20 cellular contexts compared by ENCODE assay signal in the genomic region with DNA sequence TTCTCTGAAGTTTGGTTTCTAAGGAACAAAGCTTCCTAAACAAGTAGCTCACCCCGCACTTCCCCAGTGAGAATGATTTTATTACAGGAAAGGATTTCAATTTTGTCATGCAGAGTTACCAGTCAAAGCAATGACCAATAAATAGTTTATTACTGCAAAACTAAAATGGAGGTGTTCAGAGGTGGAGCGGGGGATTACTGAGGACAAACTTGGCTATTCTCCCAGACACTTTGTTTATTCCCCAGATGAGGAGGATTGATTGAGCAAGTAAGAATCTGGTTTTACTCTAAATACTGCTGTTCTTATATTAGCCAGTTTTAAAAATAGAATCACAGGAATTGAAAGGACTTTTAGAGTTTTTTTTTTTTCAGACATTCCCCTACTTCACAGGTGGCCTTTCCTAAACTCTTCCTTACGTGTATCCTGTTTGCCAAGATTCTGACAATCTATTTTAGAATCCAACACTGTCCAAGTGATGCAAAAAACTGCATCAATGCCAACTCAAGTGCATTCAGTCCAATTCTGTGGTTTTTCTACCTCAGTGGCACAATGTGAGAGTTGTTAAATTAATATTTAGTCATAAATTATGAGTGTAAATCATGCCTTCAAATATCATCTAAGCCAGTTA.
A peak's percentile ranks its signal among the peaks of the same experiment; 100 is the strongest.
DNase-seq lines count a peak whose midpoint lies in the region; ATAC-seq and TF ChIP-seq lines count a peak whose summit lies in the region.
"Had no signal": no experiment of that assay in that cellular context is flagged by ENCODE, and none has a peak within 500 bp of the region (broad histone marks: within the 10 kb centered on the region; RNA-seq: fewer than 3 reads in every experiment).

No MANE protein-coding gene starts in this region.

- TF ChIP-seq POLR2A in HCT116 (IDR thresholded peaks at IDR 0.05; ENCODE audit: borderline replicate concordance, extremely low read depth, insufficient read depth, insufficient read length), result no peak

- H3K9me3 ChIP-seq in HCT116 (ENCODE audit: control insufficient read depth in 1 of 2, insufficient read depth in 1 of 2, low read depth in 1 of 2, low read length in 2 of 2) (peaks cover 7 to 15% of the 10 kb centered on the region in 2 experiments; a peak in 2 of 4 replicates), adipocyte (ENCODE audit: control insufficient read depth, low read length) (peaks cover 10% of the 10 kb centered on the region), smooth muscle cell (replicated peaks; ENCODE audit: low read depth) (no peaks in the 10 kb centered on the region)

- no peaks in the 10 kb centered on the region for H3K36me3 Mint-ChIP-seq in type B pancreatic cell

- H3K4me1 ChIP-seq in ACC112 (ENCODE audit: control insufficient read depth, insufficient read depth, low read length, unreplicated experiment), result peaks cover 57% of the 10 kb centered on the region
- H3K4me1 ChIP-seq in HCT116 (ENCODE audit: control insufficient read depth in 1 of 2, insufficient read depth in 2 of 2, low read length in 2 of 2), result peaks cover 58 to 80% of the 10 kb centered on the region in 2 experiments
- H3K4me1 ChIP-seq in adipocyte (ENCODE audit: control insufficient read depth, insufficient read depth, low read length), result peaks cover 49% of the 10 kb centered on the region
- H3K4me1 ChIP-seq in smooth muscle cell (ENCODE audit: low read depth), result peaks cover 9% of the 10 kb centered on the region

- no peak for ATAC-seq in HCT116
- ATAC-seq: activated T-helper 17 cell treated with anti-CD3 and anti-CD28 coated beads, Interleukin-2, amount 50 U/mL, for 72 hours; K562; right cardiac atrium; T-helper 17 cell had no signal

- H3K9me2 ChIP-seq in HCT116 (ENCODE audit: insufficient read depth), result no peaks in the 10 kb centered on the region

- no peak for TF ChIP-seq CTCF in HCT116 (IDR thresholded peaks at IDR 0.05 in 2 of 3, conservative IDR thresholded peaks at IDR 0.05 in 1 of 3; ENCODE audit: borderline replicate concordance in 1 of 3, insufficient read depth in 1 of 3, low read depth in 2 of 3, low read length in 2 of 3)
- TF ChIP-seq CTCF in fibroblast of the aortic adventitia (IDR thresholded peaks at IDR 0.05; ENCODE audit: insufficient read depth, low read length), result no peak
- no peak for TF ChIP-seq CTCF in GM13977 (IDR thresholded peaks at IDR 0.05; ENCODE audit: extremely low read depth, insufficient read depth, missing control alignments)
- no peak for TF ChIP-seq CTCF in smooth muscle cell (IDR thresholded peaks at IDR 0.05; ENCODE audit: borderline replicate concordance, insufficient read depth, poor library complexity, severe bottlenecking)
- TF ChIP-seq CTCF in type B pancreatic cell (conservative IDR thresholded peaks at IDR 0.05), result no peak

- no peak overlapping the region for H3K4me3 ChIP-seq in ACC112 (ENCODE audit: low read depth, low read length)
- H3K4me3 ChIP-seq in HCT116 (replicated peaks in 1 of 2; ENCODE audit: low read depth in 1 of 2, low read length in 2 of 2), result no peak overlapping the region
- peak overlapping the region; percentile 24 for H3K4me3 ChIP-seq in adipocyte (ENCODE audit: low read length)
- H3K4me3 ChIP-seq in fibroblast of the aortic adventitia (ENCODE audit: low read depth, low read length), result no peak overlapping the region
- H3K4me3 ChIP-seq in smooth muscle cell, result no peak overlapping the region
- H3K4me3 ChIP-seq: K562 had no signal

- POLR2A ChIA-PET in HCT116 (lab: Charles Lee), result no interaction called here

- intact Hi-C loops in HCT116 (cut with micrococcal nuclease), result no loop called here

- no peak overlapping the region for H3K4me2 ChIP-seq in HCT116 (ENCODE audit: low read length)
- H3K4me2 ChIP-seq in smooth muscle cell, result no peak overlapping the region

- CTCF ChIA-PET in HCT116 (lab: Charles Lee), result no interaction called here

- H2AFZ ChIP-seq in ACC112 (ENCODE audit: low read length, unreplicated experiment), result peak overlapping the region; percentile 33
- H2AFZ ChIP-seq in HCT116 (ENCODE audit: low read depth, low read length, poor library complexity, severe bottlenecking), result no peak overlapping the region
- no peak overlapping the region for H2AFZ ChIP-seq in smooth muscle cell (ENCODE audit: low read depth)

- H3K79me2 ChIP-seq in ACC112 (ENCODE audit: control insufficient read depth, insufficient read depth, low read length, unreplicated experiment) (no peaks in the 10 kb centered on the region), HCT116 (ENCODE audit: insufficient read depth, low read length) (peaks cover 68% of the 10 kb centered on the region), smooth muscle cell (ENCODE audit: low read depth) (no peaks in the 10 kb centered on the region)

- no peaks in the 10 kb centered on the region for H4K20me1 ChIP-seq in HCT116 (ENCODE audit: insufficient read depth)
- no peaks in the 10 kb centered on the region for H4K20me1 ChIP-seq in smooth muscle cell (ENCODE audit: low read depth)

- RAD21 ChIA-PET in HCT116 (lab: Charles Lee; ENCODE audit: low non-redundant PET in 1 of 2, low total read pairs in 2 of 2, uncharacterized antibody in 2 of 2, unreplicated experiment in 2 of 2), result no interaction called here

- in situ Hi-C loops in GM13977 (cut with MboI; ENCODE audit: low pct_unique_long_range_greater_than_20kb, low sequenced_read_pairs, unreplicated experiment), result no loop called here

- no peaks in the 10 kb centered on the region for H3K27me3 ChIP-seq in ACC112 (ENCODE audit: insufficient read depth, low read length)
- no peaks in the 10 kb centered on the region for H3K27me3 ChIP-seq in HCT116 (ENCODE audit: insufficient read depth, low read length)
- H3K27me3 ChIP-seq in adipocyte (replicated peaks; ENCODE audit: control insufficient read depth, insufficient read depth, low read length), result no peaks in the 10 kb centered on the region
- no peaks in the 10 kb centered on the region for H3K27me3 ChIP-seq in smooth muscle cell (ENCODE audit: low read depth)

- no TSS peak for BruUV-seq in HCT116 (replicated peaks; lab: Mats Ljungman, UMichigan)

- peak overlapping the region; percentile 90 for H3K27ac ChIP-seq in ACC112 (ENCODE audit: low read depth, low read length)
- H3K27ac ChIP-seq in HCT116 (ENCODE audit: low read depth, low read length), result peak overlapping the region; percentile 95
- H3K27ac ChIP-seq in smooth muscle cell (ENCODE audit: low read depth), result no peak overlapping the region

- H3K27ac Mint-ChIP-seq in type B pancreatic cell, result no peak overlapping the region
- H3K27ac Mint-ChIP-seq: activated T-helper 17 cell treated with anti-CD3 and anti-CD28 coated beads, Interleukin-2, amount 50 U/mL, for 72 hours; T-helper 17 cell had no signal

- 92% methylated on average over 3 of the region's 3 CpGs for WGBS in smooth muscle cell (ENCODE audit: low lambda C conversion rate)

- peaks cover 4% of the 10 kb centered on the region for H3K4me1 Mint-ChIP-seq in type B pancreatic cell (ENCODE audit: unreplicated experiment)
- H3K4me1 Mint-ChIP-seq: activated T-helper 17 cell treated with anti-CD3 and anti-CD28 coated beads, Interleukin-2, amount 50 U/mL, for 72 hours had no signal

- no peaks in the 10 kb centered on the region for H3K9me3 Mint-ChIP-seq in type B pancreatic cell

- H3K27me3 Mint-ChIP-seq in type B pancreatic cell, result no peaks in the 10 kb centered on the region
- H3K27me3 Mint-ChIP-seq: activated T-helper 17 cell treated with anti-CD3 and anti-CD28 coated beads, Interleukin-2, amount 50 U/mL, for 72 hours; T-helper 17 cell had no signal

- TF ChIP-seq RAD21 in HCT116 (IDR thresholded peaks at IDR 0.05; ENCODE audit: low read depth), result no peak

- H3K9ac ChIP-seq in HCT116 (ENCODE audit: low read length) (no peak overlapping the region), adipocyte (ENCODE audit: low read length) (no peak overlapping the region), smooth muscle cell (ENCODE audit: low read depth) (no peak overlapping the region)

- H3F3A ChIP-seq in smooth muscle cell (ENCODE audit: low read depth), result peaks cover 4% of the 10 kb centered on the region

- H3K36me3 ChIP-seq in ACC112 (ENCODE audit: insufficient read depth, low read length), result peaks cover 13% of the 10 kb centered on the region; the same call in 1 of the 2 replicates
- peaks cover 0 to 54% of the 10 kb centered on the region in 2 experiments; a peak in 2 of 4 replicates for H3K36me3 ChIP-seq in HCT116 (ENCODE audit: control insufficient read depth in 1 of 2, insufficient read depth in 2 of 2, low read length in 2 of 2)
- H3K36me3 ChIP-seq in adipocyte (ENCODE audit: control insufficient read depth, insufficient read depth, low read length, severe bottlenecking), result no peaks in the 10 kb centered on the region
- no peaks in the 10 kb centered on the region for H3K36me3 ChIP-seq in smooth muscle cell (ENCODE audit: low read depth)

- H3K4me3 Mint-ChIP-seq in type B pancreatic cell, result no peak overlapping the region
- H3K4me3 Mint-ChIP-seq: activated T-helper 17 cell treated with anti-CD3 and anti-CD28 coated beads, Interleukin-2, amount 50 U/mL, for 72 hours; T-helper 17 cell had no signal

- no peak for DNase-seq in HCT116 (ENCODE audit: low read depth, low spot score)
- DNase-seq in adipocyte (ENCODE audit: low read depth), result peak; percentile 71
- DNase-seq in fibroblast of the aortic adventitia (ENCODE audit: low read depth), result peak; percentile 72
- DNase-seq in GM13977 (ENCODE audit: low spot score), result no peak
- DNase-seq in smooth muscle cell (lab: John Stamatoyannopoulos, UW; ENCODE audit: unreplicated experiment), result no peak
- DNase-seq in type B pancreatic cell (ENCODE audit: extremely low spot score, unreplicated experiment), result no peak
- no peak for DNase-seq in activated effector memory CD4-positive, alpha-beta T cell treated with Interleukin-2 at 50 U/mL for 16 hours
- DNase-seq: amniotic stem cell; Caco-2; GF-D8; kidney; midbrain; NCI-H345; right cardiac atrium; SHP77; stimulated activated CD4-positive, alpha-beta T cell treated with anti-CD3 and anti-CD28 coated beads, Interleukin-2, amount 100 ng/mL, for 24 hours; T-helper 17 cell had no signal

TF ChIP-seq in HCT116, 20 proteins besides CTCF, POLR2A, EP300 and RAD21:
- TF ChIP-seq CBX3 (IDR thresholded peaks at IDR 0.05; ENCODE audit: low read depth), result 0 out of 2 replicates have a peak, but pooled peaks have one; percentile 11
- no peak for TF ChIP-seq ELF1 (IDR thresholded peaks at IDR 0.05; ENCODE audit: borderline replicate concordance, low read depth)
TF ChIP-seq in HCT116: peak in this region for 1.

Comparison
In these comparisons a context has a peak if more than half of its experiments do, and no peak if none do; other contexts are left out.
1. DNase-seq: peak in adipocyte (single experiment) and fibroblast of the aortic adventitia (single experiment); none in HCT116 (single experiment), GM13977 (single experiment), smooth muscle cell (single experiment), type B pancreatic cell (single experiment) and activated effector memory CD4-positive, alpha-beta T cell treated with Interleukin-2 at 50 U/mL for 16 hours (single experiment).